2 cellular contexts compared by ENCODE assay signal in the genomic region with DNA sequence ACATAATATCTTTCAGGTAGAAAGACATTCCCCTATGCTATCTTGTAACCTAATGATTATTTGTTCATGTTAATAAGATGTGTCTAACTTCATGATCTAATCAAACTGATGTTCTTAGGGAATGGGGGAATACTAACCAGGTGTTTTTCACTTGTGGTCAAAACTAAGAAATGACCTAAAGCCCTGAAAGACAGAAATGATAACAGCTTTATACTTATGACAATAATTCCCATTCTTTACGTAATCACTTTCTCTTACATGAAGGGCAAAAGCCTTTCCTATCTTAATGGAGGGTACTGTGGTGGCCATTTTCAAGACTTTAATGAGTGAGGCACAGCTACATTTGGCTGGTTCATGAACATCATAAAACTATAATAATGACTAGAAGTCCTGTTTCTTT.
TF ChIP-seq lines count a peak whose summit lies in the region.

No MANE protein-coding gene starts in this region.

TF ChIP-seq in SK-N-SH, 30 proteins besides CTCF, POLR2A, EP300 and RAD21 (continued from another document):
- TF ChIP-seq, protein P1, sequence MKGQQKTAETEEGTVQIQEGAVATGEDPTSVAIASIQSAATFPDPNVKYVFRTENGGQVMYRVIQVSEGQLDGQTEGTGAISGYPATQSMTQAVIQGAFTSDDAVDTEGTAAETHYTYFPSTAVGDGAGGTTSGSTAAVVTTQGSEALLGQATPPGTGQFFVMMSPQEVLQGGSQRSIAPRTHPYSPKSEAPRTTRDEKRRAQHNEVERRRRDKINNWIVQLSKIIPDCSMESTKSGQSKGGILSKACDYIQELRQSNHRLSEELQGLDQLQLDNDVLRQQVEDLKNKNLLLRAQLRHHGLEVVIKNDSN (IDR thresholded peaks at IDR 0.05; ENCODE audit: borderline replicate concordance, low read depth), result no peak
- TF ChIP-seq MAX (IDR thresholded peaks at IDR 0.05; ENCODE audit: low read depth) (no peak), RFX5 (IDR thresholded peaks at IDR 0.05; ENCODE audit: low read length) (no peak), NRF1 (IDR thresholded peaks at IDR 0.05; ENCODE audit: low read depth, low read length) (no peak)
TF ChIP-seq in SK-N-SH: peak in this region for 0.

TF ChIP-seq in SK-N-SH treated with all-trans-retinoic acid at 6 μM for 48 hours, 23 proteins besides CTCF, POLR2A, EP300 and RAD21 (continued from another document):
- TF ChIP-seq TSHZ2 (CRISPR knock-in tag; IDR thresholded peaks at IDR 0.05) (no peak), OSR1 (CRISPR knock-in tag; IDR thresholded peaks at IDR 0.05) (no peak), TCF4 (CRISPR knock-in tag; IDR thresholded peaks at IDR 0.05; ENCODE audit: borderline replicate concordance) (no peak), CSDC2 (CRISPR knock-in tag; IDR thresholded peaks at IDR 0.05) (no peak), ZC3H10 (CRISPR knock-in tag; IDR thresholded peaks at IDR 0.05) (no peak), BACH2 (CRISPR knock-in tag; IDR thresholded peaks at IDR 0.05; ENCODE audit: borderline replicate concordance) (no peak), ZNF565 (CRISPR knock-in tag; conservative IDR thresholded peaks at IDR 0.05; ENCODE audit: low read depth) (no peak), POU6F1 (CRISPR knock-in tag; IDR thresholded peaks at IDR 0.05; ENCODE audit: borderline replicate concordance, low read depth) (no peak), ZFP30 (CRISPR knock-in tag; IDR thresholded peaks at IDR 0.05) (no peak)
